Comparison of ENCODE assay signal across 7 cellular contexts in the genomic region with DNA sequence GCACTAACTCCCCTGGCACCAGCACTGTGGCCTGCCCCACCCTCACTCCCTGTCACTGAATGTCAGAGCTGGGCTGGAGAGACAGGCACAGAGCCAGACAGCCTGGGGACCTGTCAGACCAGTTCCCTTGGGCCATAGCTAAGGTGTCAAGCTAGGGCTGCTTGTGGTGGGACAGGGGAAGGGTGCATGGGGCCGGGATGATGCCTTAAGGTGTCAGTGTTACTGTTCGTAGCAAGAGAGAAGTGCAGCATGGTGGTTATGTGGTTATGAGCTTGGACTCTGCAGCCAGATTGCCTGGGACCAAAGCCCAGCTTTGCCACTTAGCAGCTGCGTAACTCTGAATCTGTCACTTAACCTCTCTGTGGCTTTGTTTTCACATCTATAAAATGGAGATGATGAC. TPM values are rescaled to one million over a fixed set of nuclear protein-coding genes. Genes with fewer than 3 reads are reported as not detected.
A peak's percentile ranks its signal among the peaks of the same experiment; 100 is the strongest.
DNase-seq lines count a peak whose midpoint lies in the region; ATAC-seq, FAIRE-seq and TF ChIP-seq lines count a peak whose summit lies in the region.

No MANE protein-coding gene starts in this region.

- no peak for TF ChIP-seq CTCF in endothelial cell of umbilical vein (IDR thresholded peaks at IDR 0.05; ENCODE audit: extremely low read depth in 1 of 2, insufficient read depth in 1 of 2, low read depth in 1 of 2, low read length in 2 of 2)

- H3K79me2 ChIP-seq in endothelial cell of umbilical vein (ENCODE audit: control insufficient read depth, insufficient read depth, low read length) = peaks cover 37% of the 10 kb centered on the region

- no peaks in the 10 kb centered on the region for H3K36me3 Mint-ChIP-seq in activated T-helper 2 cell treated with anti-CD3 and anti-CD28 coated beads, Interferon-gamma antibody, Interleukin-2, Interleukin-4, amounts not matched to agents 10 μg/mL and 5 μg/mL and 100 μg/mL, durations not matched to agents 14 hours and 24 hours and 36 hours (ENCODE audit: low read depth)

- H3K4me1 ChIP-seq in endothelial cell of umbilical vein (ENCODE audit: control insufficient read depth, extremely low read depth, insufficient read depth, low read length) (peaks cover 62% of the 10 kb centered on the region), stomach smooth muscle (ENCODE audit: control insufficient read depth, insufficient read depth, low read length) (peaks cover 42% of the 10 kb centered on the region)

- ATAC-seq in GM19372 (IDR thresholded peaks at IDR 0.05; ENCODE audit: low read depth, unreplicated experiment) = peak; percentile 7
- peak; percentile 22 for ATAC-seq in HG03457 (IDR thresholded peaks at IDR 0.05; ENCODE audit: unreplicated experiment)

- BruUV-seq in endothelial cell of umbilical vein (replicated peaks; lab: Mats Ljungman, UMichigan) = no TSS peak

- H3K27ac Mint-ChIP-seq in activated T-helper 2 cell treated with anti-CD3 and anti-CD28 coated beads, Interferon-gamma antibody, Interleukin-2, Interleukin-4, amounts not matched to agents 10 μg/mL and 5 μg/mL and 100 μg/mL, durations not matched to agents 14 hours and 24 hours and 36 hours = no peak overlapping the region

- H2AFZ ChIP-seq in endothelial cell of umbilical vein (ENCODE audit: low read depth, low read length) = no peak overlapping the region

- H3K4me3 ChIP-seq in endothelial cell of umbilical vein (replicated peaks in 1 of 3; ENCODE audit: insufficient read depth in 1 of 3, low read depth in 1 of 3, low read length in 3 of 3) (no peak overlapping the region), stomach smooth muscle (ENCODE audit: low read length in 2 of 2) (peak overlapping the region in 1 of 2 donors; percentile 40)

- CTCF ChIA-PET in endothelial cell of umbilical vein (lab: Charles Lee) = interaction anchor here (0.7 to 8.4 kb wide), 6 partner anchors 12 to 83 kb away, joined by 3 to 191 read pairs (median 8); no protein-coding TSS in a partner anchor

- H3K36me3 ChIP-seq in endothelial cell of umbilical vein (ENCODE audit: control insufficient read depth in 2 of 2, extremely low read depth in 1 of 2, insufficient read depth in 2 of 2, low read length in 2 of 2) = peaks cover under 1 to 20% of the 10 kb centered on the region in 2 experiments
- H3K36me3 ChIP-seq in stomach smooth muscle (ENCODE audit: control insufficient read depth in 2 of 2, insufficient read depth in 2 of 2, low read length in 2 of 2) = no peaks in the 10 kb centered on the region

- dilution Hi-C loops in endothelial cell of umbilical vein (cut with MboI; ENCODE audit: extremely low pct_ligation_motif_present, low sequenced_read_pairs) = no loop called here

- DNase-seq in endothelial cell of umbilical vein (ENCODE audit: low read depth, low spot score) = no peak
- DNase-seq in activated T-helper 2 cell treated with anti-CD3 and anti-CD28 coated beads, Interferon-gamma antibody, Interleukin-2, Interleukin-4, amounts not matched to agents 10 μg/mL and 5 μg/mL and 100 μg/mL, durations not matched to agents 14 hours and 24 hours and 36 hours (ENCODE audit: low spot score) = no peak
- no peak for DNase-seq in stimulated activated CD4-positive, alpha-beta T cell treated with anti-CD3 and anti-CD28 coated beads, Interleukin-12 subunit alpha, Interleukin-12 subunit beta, amount 100 ng/mL, for 4 hours
- DNase-seq in NCI-H345 (lab: John Stamatoyannopoulos, UW) = no peak

- H3K4me1 Mint-ChIP-seq in activated T-helper 2 cell treated with anti-CD3 and anti-CD28 coated beads, Interferon-gamma antibody, Interleukin-2, Interleukin-4, amounts not matched to agents 10 μg/mL and 5 μg/mL and 100 μg/mL, durations not matched to agents 14 hours and 24 hours and 36 hours (ENCODE audit: low read depth) = peaks cover 33% of the 10 kb centered on the region

- H3K4me3 Mint-ChIP-seq in activated T-helper 2 cell treated with anti-CD3 and anti-CD28 coated beads, Interferon-gamma antibody, Interleukin-2, Interleukin-4, amounts not matched to agents 10 μg/mL and 5 μg/mL and 100 μg/mL, durations not matched to agents 14 hours and 24 hours and 36 hours (ENCODE audit: low read depth) = no peak overlapping the region

- no peaks in the 10 kb centered on the region for H4K20me1 ChIP-seq in endothelial cell of umbilical vein (replicated peaks; ENCODE audit: control insufficient read depth, extremely low read depth, insufficient read depth, low read length)

- no peak overlapping the region for H3K4me2 ChIP-seq in endothelial cell of umbilical vein (ENCODE audit: insufficient read depth, low read length)

- H3K27me3 ChIP-seq in endothelial cell of umbilical vein (ENCODE audit: control insufficient read depth in 2 of 2, insufficient read depth in 2 of 2, low read length in 2 of 2) (no peaks in the 10 kb centered on the region), stomach smooth muscle (ENCODE audit: control insufficient read depth in 1 of 2, insufficient read depth in 2 of 2, low read length in 2 of 2) (no peaks in the 10 kb centered on the region)

- H3K9ac ChIP-seq in endothelial cell of umbilical vein (replicated peaks; ENCODE audit: extremely low read depth, insufficient read depth, low read length) (no peak overlapping the region), stomach smooth muscle (ENCODE audit: low read length in 2 of 2) (no peak overlapping the region)

- H3K9me3 ChIP-seq in endothelial cell of umbilical vein (replicated peaks; ENCODE audit: control insufficient read depth, insufficient read depth, low read length) (no peaks in the 10 kb centered on the region), stomach smooth muscle (ENCODE audit: control insufficient read depth in 2 of 2, low read length in 2 of 2) (no peaks in the 10 kb centered on the region)

- H3K27me3 Mint-ChIP-seq in activated T-helper 2 cell treated with anti-CD3 and anti-CD28 coated beads, Interferon-gamma antibody, Interleukin-2, Interleukin-4, amounts not matched to agents 10 μg/mL and 5 μg/mL and 100 μg/mL, durations not matched to agents 14 hours and 24 hours and 36 hours (ENCODE audit: low read depth) = no peaks in the 10 kb centered on the region

- POLR2A ChIA-PET in endothelial cell of umbilical vein (lab: Charles Lee) = interaction anchor here (0.6 kb wide), 1 partner anchor 1108 kb away, joined by 9 read pairs; no protein-coding TSS in a partner anchor

- no peaks in the 10 kb centered on the region for H3K9me3 Mint-ChIP-seq in activated T-helper 2 cell treated with anti-CD3 and anti-CD28 coated beads, Interferon-gamma antibody, Interleukin-2, Interleukin-4, amounts not matched to agents 10 μg/mL and 5 μg/mL and 100 μg/mL, durations not matched to agents 14 hours and 24 hours and 36 hours

- no peak for TF ChIP-seq POLR2A in endothelial cell of umbilical vein (IDR thresholded peaks at IDR 0.05; ENCODE audit: low read depth, low read length)

- FAIRE-seq in endothelial cell of umbilical vein (lab: Jason Lieb, UNC) = no peak

- intact Hi-C loops in endothelial cell of umbilical vein (cut with micrococcal nuclease) = loop anchor here (5.0 kb wide), 1 partner anchor 962 kb away; a partner anchor contains a TSS
- intact Hi-C loops in activated T-helper 2 cell treated with anti-CD3 and anti-CD28 coated beads, Interferon-gamma antibody, Interleukin-2, Interleukin-4, amounts not matched to agents 10 μg/mL and 5 μg/mL and 100 μg/mL, durations not matched to agents 14 hours and 24 hours and 36 hours (cut with micrococcal nuclease) = loop anchor here (5.0 kb wide), 1 partner anchor 1538 kb away; no protein-coding TSS in a partner anchor

- H3K27ac ChIP-seq in endothelial cell of umbilical vein (ENCODE audit: insufficient read depth, low read depth, low read length) (peak overlapping the region; percentile 9), stomach smooth muscle (ENCODE audit: low read length) (peak overlapping the region; percentile 24)

- H3K9me1 ChIP-seq in endothelial cell of umbilical vein (replicated peaks; ENCODE audit: control insufficient read depth, extremely low read depth, insufficient read depth, low read length) = no peaks in the 10 kb centered on the region

RNA-seq across cellular contexts. Expression of a gene that starts 3.8 kb away (rescaled TPM):
- total RNA-seq in endothelial cell of umbilical vein = 53.6 and 55.1 TPM in 2 replicates
- 30.8 and 34.5 TPM in 2 replicates for polyA plus RNA-seq in endothelial cell of umbilical vein
- polyA plus RNA-seq in endothelial cell of umbilical vein (2011; cell fraction: cytosol; rRNA removed) = 14.4 and 18.3 TPM in 2 replicates
- 171 and 207 TPM in 2 replicates for polyA plus RNA-seq in endothelial cell of umbilical vein (2011; cell fraction: nucleus; rRNA removed)
- polyA plus RNA-seq in endothelial cell of umbilical vein (2012) = 29.7 and 38.7 TPM in 2 replicates
- polyA minus RNA-seq in endothelial cell of umbilical vein = 34.0 and 42.1 TPM in 2 replicates
- polyA minus RNA-seq in endothelial cell of umbilical vein (2011; cell fraction: cytosol; rRNA and poly(A)+ RNA removed) = 3.3 TPM
- 57.3 and 65.6 TPM in 2 replicates for polyA minus RNA-seq in endothelial cell of umbilical vein (2011; cell fraction: nucleus; rRNA and poly(A)+ RNA removed)
- 1.8 and 2.7 TPM in 2 replicates for total RNA-seq in activated T-helper 2 cell treated with anti-CD3 and anti-CD28 coated beads, Interferon-gamma antibody, Interleukin-2, Interleukin-4, amounts not matched to agents 10 μg/mL and 5 μg/mL and 100 μg/mL, durations not matched to agents 14 hours and 24 hours and 36 hours

RNA-seq across cellular contexts. Expression of a gene that starts 18.2 kb away (rescaled TPM):
- 17.9 and 20.3 TPM in 2 replicates for total RNA-seq in endothelial cell of umbilical vein
- 17.3 and 19.8 TPM in 2 replicates for polyA plus RNA-seq in endothelial cell of umbilical vein
- 13.0 and 14.1 TPM in 2 replicates for polyA plus RNA-seq in endothelial cell of umbilical vein (2011; cell fraction: cytosol; rRNA removed)
- 21.7 and 24.5 TPM in 2 replicates for polyA plus RNA-seq in endothelial cell of umbilical vein (2011; cell fraction: nucleus; rRNA removed)
- 14.7 and 19.3 TPM in 2 replicates for polyA plus RNA-seq in endothelial cell of umbilical vein (2012)
- polyA minus RNA-seq in endothelial cell of umbilical vein = 14.9 and 20.7 TPM in 2 replicates
- polyA minus RNA-seq in endothelial cell of umbilical vein (2011; cell fraction: cytosol; rRNA and poly(A)+ RNA removed) = 18.2 TPM
- polyA minus RNA-seq in endothelial cell of umbilical vein (2011; cell fraction: nucleus; rRNA and poly(A)+ RNA removed) = 7.0 and 7.5 TPM in 2 replicates
- 7.3 and 7.4 TPM in 2 replicates for total RNA-seq in activated T-helper 2 cell treated with anti-CD3 and anti-CD28 coated beads, Interferon-gamma antibody, Interleukin-2, Interleukin-4, amounts not matched to agents 10 μg/mL and 5 μg/mL and 100 μg/mL, durations not matched to agents 14 hours and 24 hours and 36 hours

RNA-seq across cellular contexts. Expression of a gene that starts 29.6 kb away (rescaled TPM):
- total RNA-seq in endothelial cell of umbilical vein = not detected in 2 replicates
- polyA plus RNA-seq in endothelial cell of umbilical vein = not detected in 2 replicates
- polyA plus RNA-seq in endothelial cell of umbilical vein (2011; cell fraction: cytosol; rRNA removed) = 0.04 TPM in 1 of 2 replicates, not detected in the other
- 0.32 and 0.48 TPM in 2 replicates for polyA plus RNA-seq in endothelial cell of umbilical vein (2011; cell fraction: nucleus; rRNA removed)
- 0.07 TPM in 1 of 2 replicates, not detected in the other for polyA plus RNA-seq in endothelial cell of umbilical vein (2012)
- not detected in 2 replicates for polyA minus RNA-seq in endothelial cell of umbilical vein
- polyA minus RNA-seq in endothelial cell of umbilical vein (2011; cell fraction: cytosol; rRNA and poly(A)+ RNA removed) = not detected
- polyA minus RNA-seq in endothelial cell of umbilical vein (2011; cell fraction: nucleus; rRNA and poly(A)+ RNA removed) = not detected in 2 replicates
- not detected in 2 replicates for total RNA-seq in activated T-helper 2 cell treated with anti-CD3 and anti-CD28 coated beads, Interferon-gamma antibody, Interleukin-2, Interleukin-4, amounts not matched to agents 10 μg/mL and 5 μg/mL and 100 μg/mL, durations not matched to agents 14 hours and 24 hours and 36 hours

RNA-seq across cellular contexts. Expression of a gene that starts 49.1 kb away (rescaled TPM):
- 29.8 and 32.5 TPM in 2 replicates for total RNA-seq in endothelial cell of umbilical vein
- 2.0 and 3.9 TPM in 2 replicates for polyA plus RNA-seq in endothelial cell of umbilical vein
- polyA plus RNA-seq in endothelial cell of umbilical vein (2011; cell fraction: cytosol; rRNA removed) = 10.4 and 11.0 TPM in 2 replicates
- 9.6 and 14.9 TPM in 2 replicates for polyA plus RNA-seq in endothelial cell of umbilical vein (2011; cell fraction: nucleus; rRNA removed)
- 21.7 and 31.8 TPM in 2 replicates for polyA plus RNA-seq in endothelial cell of umbilical vein (2012)
- 2.0 and 4.5 TPM in 2 replicates for polyA minus RNA-seq in endothelial cell of umbilical vein
- 12.3 TPM for polyA minus RNA-seq in endothelial cell of umbilical vein (2011; cell fraction: cytosol; rRNA and poly(A)+ RNA removed)
- 10.7 and 12.8 TPM in 2 replicates for polyA minus RNA-seq in endothelial cell of umbilical vein (2011; cell fraction: nucleus; rRNA and poly(A)+ RNA removed)
- total RNA-seq in activated T-helper 2 cell treated with anti-CD3 and anti-CD28 coated beads, Interferon-gamma antibody, Interleukin-2, Interleukin-4, amounts not matched to agents 10 μg/mL and 5 μg/mL and 100 μg/mL, durations not matched to agents 14 hours and 24 hours and 36 hours = 57.4 and 58.7 TPM in 2 replicates

Comparison
In these comparisons a context has a peak if more than half of its experiments do, and no peak if none do; other contexts are left out.
1. RNA of a gene that starts 3.8 kb away (total RNA-seq): 53.6 to 55.1 TPM in endothelial cell of umbilical vein; 1.8 to 2.7 TPM in activated T-helper 2 cell treated with anti-CD3 and anti-CD28 coated beads, Interferon-gamma antibody, Interleukin-2, Interleukin-4, amounts not matched to agents 10 μg/mL and 5 μg/mL and 100 μg/mL, durations not matched to agents 14 hours and 24 hours and 36 hours; every median in the first group is over 10 times any median in the second.